ENCODE assay signal across 8 cellular contexts in the genomic region with DNA sequence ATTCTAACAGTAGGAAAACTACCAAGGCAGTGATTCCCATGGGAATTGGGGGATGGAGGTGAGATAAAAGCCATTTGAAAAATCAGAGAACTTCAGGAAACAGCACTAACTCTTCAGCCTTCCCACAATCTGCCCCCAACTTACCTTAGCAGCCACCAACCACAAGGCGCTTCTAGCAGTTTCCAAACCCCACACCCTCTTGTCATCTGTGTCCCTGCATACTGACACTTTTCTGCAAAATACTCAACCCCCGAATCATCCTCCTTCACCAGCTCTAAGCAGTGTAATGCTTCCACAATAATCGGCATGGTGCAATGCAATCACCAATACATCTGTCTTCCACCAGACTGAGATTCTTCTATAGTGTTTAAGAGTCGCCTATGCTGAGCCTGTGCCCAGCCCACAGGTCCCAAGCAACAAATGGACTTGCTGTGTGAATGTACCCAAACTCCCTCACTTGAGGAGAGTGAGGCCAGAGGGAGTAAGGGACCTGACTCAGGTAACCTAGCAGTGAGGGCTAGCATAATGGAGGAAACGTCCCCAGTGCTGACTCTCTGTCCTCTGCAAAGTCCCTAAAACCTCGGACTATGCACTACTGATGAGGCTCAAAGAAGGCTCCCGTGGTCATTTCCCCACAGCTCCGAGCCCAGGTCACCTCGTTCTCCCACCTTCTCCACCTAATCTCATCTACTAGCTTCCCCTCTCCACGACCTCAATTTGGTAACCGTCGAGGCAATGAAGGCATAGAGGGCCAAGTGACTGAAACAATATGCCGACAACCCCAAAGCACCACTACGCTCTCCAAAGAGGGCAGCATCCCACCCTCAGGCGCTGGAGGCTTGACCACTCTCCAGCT. TPM values are rescaled to one million over a fixed set of nuclear protein-coding genes. Genes with fewer than 3 reads are reported as not detected.
DNase-seq lines count a peak whose midpoint lies in the region; TF ChIP-seq lines count a peak whose summit lies in the region.

No MANE protein-coding gene starts in this region.

- DNase-seq in GM12864 (ENCODE audit: low read depth), result no peak
- peak; percentile 9 for DNase-seq in mammary epithelial cell
- no peak for DNase-seq in mesothelial cell of epicardium (ENCODE audit: low spot score in 2 of 2, unreplicated experiment in 2 of 2)
- no peak for DNase-seq in cerebellum (ENCODE audit: low spot score)
- DNase-seq in kidney glomerular epithelial cell (lab: John Stamatoyannopoulos, UW), result no peak
- DNase-seq in NOMO-1 (lab: John Stamatoyannopoulos, UW; ENCODE audit: unreplicated experiment in 2 of 2), result no peak
- DNase-seq in AG08395 (ENCODE audit: low spot score), result no peak

- H3K27me3 Mint-ChIP-seq in IgD-negative memory B cell, result peaks cover 1% of the 10 kb centered on the region
- H3K27me3 Mint-ChIP-seq in mesothelial cell of epicardium (ENCODE audit: low read depth), result peaks cover 18% of the 10 kb centered on the region

- peaks cover 20 to 33% (median 26%) of the 10 kb centered on the region in 3 donors for H3K4me1 Mint-ChIP-seq in IgD-negative memory B cell
- peaks cover 23% of the 10 kb centered on the region for H3K4me1 Mint-ChIP-seq in mesothelial cell of epicardium

- intact Hi-C loops in mammary epithelial cell (cut with micrococcal nuclease), result loop anchor here (1.0 kb wide), 3 partner anchors 9 to 142 kb away; no protein-coding TSS in a partner anchor

- no peaks in the 10 kb centered on the region for H4K20me1 ChIP-seq in mammary epithelial cell (ENCODE audit: insufficient read depth, low read length)

- BruUV-seq in mammary epithelial cell (replicated peaks; lab: Mats Ljungman, UMichigan), result no TSS peak

- H3K9me3 Mint-ChIP-seq in IgD-negative memory B cell (no peaks in the 10 kb centered on the region), mesothelial cell of epicardium (no peaks in the 10 kb centered on the region)

- peak overlapping the region; percentile 90 for H3K4me3 ChIP-seq in GM12864 (ENCODE audit: low read depth, low read length)
- peak overlapping the region; percentile 68 to 97 (median 81) for H3K4me3 ChIP-seq in mammary epithelial cell (replicated peaks in 1 of 3; ENCODE audit: insufficient read depth in 1 of 3, low read depth in 2 of 3, low read length in 3 of 3)

- H3K9ac ChIP-seq in mammary epithelial cell (ENCODE audit: insufficient read depth, low read length), result peak overlapping the region; percentile 83

- no peaks in the 10 kb centered on the region for H3K9me3 ChIP-seq in mammary epithelial cell (replicated peaks; ENCODE audit: insufficient read depth, low read length)

- in situ Hi-C loops in mammary epithelial cell (cut with MboI; ENCODE audit: low sequenced_read_pairs in 2 of 2), result no loop called here

- H3K27ac Mint-ChIP-seq in IgD-negative memory B cell (peak overlapping the region; percentile 67 to 91 (median 83)), mesothelial cell of epicardium (peak overlapping the region; percentile 64)

- H3K4me3 Mint-ChIP-seq in IgD-negative memory B cell, result peak overlapping the region; percentile 90 to 94 (median 92)
- H3K4me3 Mint-ChIP-seq in mesothelial cell of epicardium, result peak overlapping the region; percentile 81

- H3K27me3 ChIP-seq in mammary epithelial cell (ENCODE audit: insufficient read depth, low read length), result no peaks in the 10 kb centered on the region

- H3K36me3 ChIP-seq in mammary epithelial cell (ENCODE audit: insufficient read depth, low read length), result peaks cover 14% of the 10 kb centered on the region

- dilution Hi-C loops in mammary epithelial cell (cut with HindIII; ENCODE audit: low sequenced_read_pairs), result no loop called here

- CTCF ChIA-PET in mammary epithelial cell (lab: Charles Lee; ENCODE audit: low non-redundant PET), result interaction anchor here (1.2 kb wide), 1 partner anchor 118 kb away, joined by 4 read pairs; no protein-coding TSS in a partner anchor

- H3K4me2 ChIP-seq in mammary epithelial cell (ENCODE audit: insufficient read depth, low read depth, low read length), result peak overlapping the region; percentile 81

- H3K27ac ChIP-seq in mammary epithelial cell (ENCODE audit: insufficient read depth, low read depth, low read length), result peak overlapping the region; percentile 80

- peaks cover 58% of the 10 kb centered on the region for H3K79me2 ChIP-seq in mammary epithelial cell (ENCODE audit: insufficient read depth, low read length)

- H3K4me1 ChIP-seq in mammary epithelial cell (ENCODE audit: insufficient read depth, low read length), result peaks cover 10% of the 10 kb centered on the region

- H2AFZ ChIP-seq in mammary epithelial cell (ENCODE audit: low read depth, low read length), result peak overlapping the region; percentile 91

- peaks cover 3% of the 10 kb centered on the region for H3K36me3 Mint-ChIP-seq in IgD-negative memory B cell
- no peaks in the 10 kb centered on the region for H3K36me3 Mint-ChIP-seq in mesothelial cell of epicardium

- TF ChIP-seq CTCF in GM12864 (IDR thresholded peaks at IDR 0.05; ENCODE audit: low read depth, low read length, missing control alignments) (no peak), mammary epithelial cell (conservative IDR thresholded peaks at IDR 0.05 in 1 of 2, IDR thresholded peaks at IDR 0.05 in 1 of 2; ENCODE audit: extremely low read depth in 1 of 2, insufficient read depth in 1 of 2, low read depth in 1 of 2, low read length in 2 of 2) (no peak), mesothelial cell of epicardium (IDR thresholded peaks at IDR 0.05; ENCODE audit: unreplicated experiment) (no peak)

- WGBS in mammary epithelial cell (ENCODE audit: low coverage, missing lambda C conversion rate), result 8% methylated on average over 12 of the region's 15 CpGs

RNA-seq across cellular contexts. Expression of a gene that starts 0.9 kb away (rescaled TPM):
- polyA plus RNA-seq in IgD-negative memory B cell, result 29.4 TPM
- total RNA-seq in mammary epithelial cell, result 100 to 1,000 TPM in 1 of 2 donors, 10 to 100 TPM in 1; 90.8 to 127 TPM
- polyA plus RNA-seq in mammary epithelial cell, result 55.4 TPM
- 70.1 TPM for polyA minus RNA-seq in mammary epithelial cell
- total RNA-seq in mesothelial cell of epicardium, result 145 to 157 TPM (median 150 TPM) in 3 replicates
- 145 TPM for total RNA-seq in cerebellum

RNA-seq across cellular contexts. Expression of a gene that starts 50.9 kb away (rescaled TPM):
- polyA plus RNA-seq in IgD-negative memory B cell, result not detected
- under 1 TPM in 1 of 2 donors, not detected in 1; 0.17 TPM for total RNA-seq in mammary epithelial cell
- polyA plus RNA-seq in mammary epithelial cell, result 0.05 TPM
- polyA minus RNA-seq in mammary epithelial cell, result not detected
- total RNA-seq in mesothelial cell of epicardium, result 0.18 to 0.49 TPM (median 0.34 TPM) in 3 replicates
- total RNA-seq in cerebellum, result not detected

RNA-seq across cellular contexts. Expression of a gene that starts 54.0 kb away (rescaled TPM):
- polyA plus RNA-seq in IgD-negative memory B cell (0.19 TPM), mammary epithelial cell (17.0 TPM)
- total RNA-seq in mammary epithelial cell (10 to 100 TPM; 24.0 to 81.7 TPM), mesothelial cell of epicardium (60.1 to 63.4 TPM (median 60.8 TPM) in 3 replicates), cerebellum (39.0 TPM)
- 61.0 TPM for polyA minus RNA-seq in mammary epithelial cell
